ENCODE assay signal across 19 cellular contexts in genomic region chr9:137778336-137778735, GRCh38.
"Had no signal": no experiment of that assay in that cellular context is flagged by ENCODE, and none has a peak within 500 bp of the region (broad histone marks: within the 10 kb centered on the region; RNA-seq: fewer than 3 reads in every experiment).

No MANE protein-coding gene starts in this region.

- H3K27ac Mint-ChIP-seq: activated naive CD8-positive, alpha-beta T cell treated with anti-CD3 and anti-CD28 coated beads, Interleukin-2, amount 10 ng/mL, durations not matched to agents 7 days and 5 days; activated T-helper 1 cell treated with anti-CD3 and anti-CD28 coated beads, Interleukin-12 subunit alpha, Interleukin-12 subunit beta, Interleukin-2, Interleukin-4 antibody, amounts not matched to agents 30 ng/mL and 10 ng/mL and 1 ng/mL, durations not matched to agents 14 hours and 24 hours and 36 hours; endodermal cell; mesothelial cell of epicardium; natural killer cell treated with Interleukin-12 subunit alpha and Interleukin-12 subunit beta and Interleukin-15 and Interleukin-18, amount 100 ng/mL, for 72 hours; T-helper 2 cell treated with Interferon-gamma antibody and Interleukin-4, amounts not matched to agents 5 μg/mL and 100 μg/mL, for 36 hours had no signal

- H3K27me3 Mint-ChIP-seq: activated CD4-positive, alpha-beta T cell treated with anti-CD3 and anti-CD28 coated beads, Interleukin-2, amount 10 ng/mL, durations not matched to agents 7 days and 5 days; activated naive CD8-positive, alpha-beta T cell treated with anti-CD3 and anti-CD28 coated beads, Interleukin-2, amount 10 ng/mL, durations not matched to agents 7 days and 5 days; brain; natural killer cell treated with Interleukin-12 subunit alpha and Interleukin-12 subunit beta and Interleukin-15 and Interleukin-18, amount 100 ng/mL, for 72 hours had no signal

- H3K4me3 Mint-ChIP-seq: activated CD4-positive, alpha-beta T cell treated with anti-CD3 and anti-CD28 coated beads, Interleukin-2, amount 10 ng/mL, durations not matched to agents 7 days and 5 days; activated naive CD8-positive, alpha-beta T cell treated with anti-CD3 and anti-CD28 coated beads, Interleukin-2, amount 10 ng/mL, durations not matched to agents 7 days and 5 days; activated T-helper 1 cell treated with anti-CD3 and anti-CD28 coated beads, Interleukin-12 subunit alpha, Interleukin-12 subunit beta, Interleukin-2, Interleukin-4 antibody, amounts not matched to agents 30 ng/mL and 10 ng/mL and 1 ng/mL, durations not matched to agents 14 hours and 24 hours and 36 hours; brain; endodermal cell; mesothelial cell of epicardium; natural killer cell treated with Interleukin-12 subunit alpha and Interleukin-12 subunit beta and Interleukin-15 and Interleukin-18, amount 100 ng/mL, for 72 hours; T-helper 2 cell treated with Interferon-gamma antibody and Interleukin-4, amounts not matched to agents 5 μg/mL and 100 μg/mL, for 36 hours had no signal

- H3K79me2 ChIP-seq: hepatocyte had no signal

- H3K27me3 ChIP-seq: colonic mucosa, hepatocyte, testis, upper lobe of right lung had no signal

- FAIRE-seq: TTC549 had no signal

- H3K4me3 ChIP-seq: colonic mucosa, hepatocyte, lung, testis, upper lobe of right lung had no signal

- H3K9me3 Mint-ChIP-seq: activated CD4-positive, alpha-beta T cell treated with anti-CD3 and anti-CD28 coated beads, Interleukin-2, amount 10 ng/mL, durations not matched to agents 7 days and 5 days; activated naive CD8-positive, alpha-beta T cell treated with anti-CD3 and anti-CD28 coated beads, Interleukin-2, amount 10 ng/mL, durations not matched to agents 7 days and 5 days; activated T-helper 1 cell treated with anti-CD3 and anti-CD28 coated beads, Interleukin-12 subunit alpha, Interleukin-12 subunit beta, Interleukin-2, Interleukin-4 antibody, amounts not matched to agents 30 ng/mL and 10 ng/mL and 1 ng/mL, durations not matched to agents 14 hours and 24 hours and 36 hours; brain; endodermal cell; mesothelial cell of epicardium; natural killer cell treated with Interleukin-12 subunit alpha and Interleukin-12 subunit beta and Interleukin-15 and Interleukin-18, amount 100 ng/mL, for 72 hours; T-helper 2 cell treated with Interferon-gamma antibody and Interleukin-4, amounts not matched to agents 5 μg/mL and 100 μg/mL, for 36 hours had no signal

- H3K4me2 ChIP-seq: hepatocyte had no signal

- H3K9me3 ChIP-seq: colonic mucosa, testis, upper lobe of right lung had no signal

- H3K27ac ChIP-seq: colonic mucosa, epithelial cell of prostate, hepatocyte, testis, upper lobe of right lung had no signal

- DNase-seq: activated CD4-positive, alpha-beta T cell treated with anti-CD3 and anti-CD28 coated beads, Interleukin-2, amount 10 ng/mL, durations not matched to agents 7 days and 5 days; activated naive CD8-positive, alpha-beta T cell treated with anti-CD3 and anti-CD28 coated beads, Interleukin-2, amount 10 ng/mL, durations not matched to agents 7 days and 5 days; caudate nucleus; colonic mucosa; endodermal cell; foreskin fibroblast; stimulated activated CD4-positive, alpha-beta T cell treated with anti-CD3 and anti-CD28 coated beads, Interleukin-12 subunit alpha, Interleukin-12 subunit beta, amount 100 ng/mL, for 4 hours; stimulated activated CD4-positive, alpha-beta T cell treated with anti-CD3 and anti-CD28 coated beads, Interleukin-1b, Interleukin-23, amount 100 ng/mL, for 48 hours; testis; upper lobe of right lung had no signal

- H3K4me1 ChIP-seq: colonic mucosa, testis, upper lobe of right lung had no signal

- H3K4me1 Mint-ChIP-seq: brain, endodermal cell, mesothelial cell of epicardium had no signal

- H2AFZ ChIP-seq: hepatocyte had no signal

- H3K36me3 ChIP-seq: colonic mucosa had no signal
